1 cellular context compared by ENCODE assay signal in the genomic region with DNA sequence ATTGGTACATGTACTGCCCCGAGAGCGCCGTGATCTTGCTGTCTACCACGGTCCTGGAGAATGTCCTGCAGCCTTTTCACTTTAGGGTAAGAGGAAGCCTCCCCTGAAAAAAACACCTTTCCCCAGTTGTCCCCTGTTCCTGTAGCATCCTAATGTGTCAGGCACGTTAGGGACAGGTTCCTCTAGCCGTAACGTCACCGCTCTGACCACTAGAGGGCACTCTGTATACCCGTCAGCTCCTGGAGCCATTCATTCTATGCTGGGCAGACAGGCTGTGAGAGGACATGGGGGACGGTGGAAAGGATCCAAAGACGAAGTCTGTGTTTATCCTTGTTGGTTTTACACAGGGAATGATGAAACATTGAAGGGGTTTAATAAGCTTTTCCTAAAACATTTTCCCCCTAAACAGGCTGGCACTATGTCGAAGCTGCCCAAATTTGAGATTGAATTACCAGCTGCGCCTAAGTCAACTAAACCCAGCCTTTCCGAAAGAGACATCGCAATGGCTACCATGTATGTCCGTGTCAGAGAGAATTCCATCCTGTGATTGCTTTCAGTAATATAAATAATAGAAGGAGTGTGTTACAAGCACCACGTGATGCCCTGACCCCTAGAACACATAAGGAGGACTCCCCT.
TF ChIP-seq lines count a peak whose summit lies in the region.

No MANE protein-coding gene starts in this region.

TF ChIP-seq in HepG2, 621 proteins besides CTCF, POLR2A, EP300 and RAD21 (continued from another document and continues in another):
- 0 out of 4 replicates have a peak, but pooled peaks of 1 of the 2 experiments have one; percentile 19 for TF ChIP-seq ATF4 (CRISPR knock-in tag; IDR thresholded peaks at IDR 0.05)
- TF ChIP-seq SRF (IDR thresholded peaks at IDR 0.05; ENCODE audit: low read depth, low read length), result no peak
- no peak for TF ChIP-seq ZMAT5 (CRISPR knock-in tag; IDR thresholded peaks at IDR 0.05; ENCODE audit: borderline replicate concordance, low read depth)
- peak; percentile 53; the same call in 1 of the 2 replicates for TF ChIP-seq KDM3A (CRISPR knock-in tag; IDR thresholded peaks at IDR 0.05; ENCODE audit: low read depth)
- peak; percentile 36; the same call in 1 of the 2 replicates for TF ChIP-seq TFDP1 (CRISPR knock-in tag; IDR thresholded peaks at IDR 0.05; ENCODE audit: borderline replicate concordance)
- TF ChIP-seq ZNF296 (CRISPR knock-in tag; conservative IDR thresholded peaks at IDR 0.05), result no peak
- 0 out of 2 replicates have a peak, but pooled peaks have one; percentile 28 for TF ChIP-seq FOXA3 (CRISPR knock-in tag; IDR thresholded peaks at IDR 0.05)
- TF ChIP-seq PRDM10 (CRISPR knock-in tag; IDR thresholded peaks at IDR 0.05; ENCODE audit: low read depth), result no peak
- TF ChIP-seq, protein P1, sequence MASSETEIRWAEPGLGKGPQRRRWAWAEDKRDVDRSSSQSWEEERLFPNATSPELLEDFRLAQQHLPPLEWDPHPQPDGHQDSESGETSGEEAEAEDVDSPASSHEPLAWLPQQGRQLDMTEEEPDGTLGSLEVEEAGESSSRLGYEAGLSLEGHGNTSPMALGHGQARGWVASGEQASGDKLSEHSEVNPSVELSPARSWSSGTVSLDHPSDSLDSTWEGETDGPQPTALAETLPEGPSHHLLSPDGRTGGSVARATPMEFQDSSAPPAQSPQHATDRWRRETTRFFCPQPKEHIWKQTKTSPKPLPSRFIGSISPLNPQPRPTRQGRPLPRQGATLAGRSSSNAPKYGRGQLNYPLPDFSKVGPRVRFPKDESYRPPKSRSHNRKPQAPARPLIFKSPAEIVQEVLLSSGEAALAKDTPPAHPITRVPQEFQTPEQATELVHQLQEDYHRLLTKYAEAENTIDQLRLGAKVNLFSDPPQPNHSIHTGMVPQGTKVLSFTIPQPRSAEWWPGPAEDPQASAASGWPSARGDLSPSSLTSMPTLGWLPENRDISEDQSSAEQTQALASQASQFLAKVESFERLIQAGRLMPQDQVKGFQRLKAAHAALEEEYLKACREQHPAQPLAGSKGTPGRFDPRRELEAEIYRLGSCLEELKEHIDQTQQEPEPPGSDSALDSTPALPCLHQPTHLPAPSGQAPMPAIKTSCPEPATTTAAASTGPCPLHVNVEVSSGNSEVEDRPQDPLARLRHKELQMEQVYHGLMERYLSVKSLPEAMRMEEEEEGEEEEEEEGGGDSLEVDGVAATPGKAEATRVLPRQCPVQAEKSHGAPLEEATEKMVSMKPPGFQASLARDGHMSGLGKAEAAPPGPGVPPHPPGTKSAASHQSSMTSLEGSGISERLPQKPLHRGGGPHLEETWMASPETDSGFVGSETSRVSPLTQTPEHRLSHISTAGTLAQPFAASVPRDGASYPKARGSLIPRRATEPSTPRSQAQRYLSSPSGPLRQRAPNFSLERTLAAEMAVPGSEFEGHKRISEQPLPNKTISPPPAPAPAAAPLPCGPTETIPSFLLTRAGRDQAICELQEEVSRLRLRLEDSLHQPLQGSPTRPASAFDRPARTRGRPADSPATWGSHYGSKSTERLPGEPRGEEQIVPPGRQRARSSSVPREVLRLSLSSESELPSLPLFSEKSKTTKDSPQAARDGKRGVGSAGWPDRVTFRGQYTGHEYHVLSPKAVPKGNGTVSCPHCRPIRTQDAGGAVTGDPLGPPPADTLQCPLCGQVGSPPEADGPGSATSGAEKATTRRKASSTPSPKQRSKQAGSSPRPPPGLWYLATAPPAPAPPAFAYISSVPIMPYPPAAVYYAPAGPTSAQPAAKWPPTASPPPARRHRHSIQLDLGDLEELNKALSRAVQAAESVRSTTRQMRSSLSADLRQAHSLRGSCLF (CRISPR knock-in tag; IDR thresholded peaks at IDR 0.05; ENCODE audit: borderline replicate concordance), result no peak
- no peak for TF ChIP-seq ZNF510 (CRISPR knock-in tag; IDR thresholded peaks at IDR 0.05; ENCODE audit: low read depth)
- TF ChIP-seq ZSCAN22 (CRISPR knock-in tag; IDR thresholded peaks at IDR 0.05), result no peak
- TF ChIP-seq TGIF2 (CRISPR knock-in tag; IDR thresholded peaks at IDR 0.05), result 0 out of 2 replicates have a peak, but pooled peaks have one; percentile 39
- TF ChIP-seq NR2C2 (CRISPR knock-in tag; IDR thresholded peaks at IDR 0.05; ENCODE audit: borderline replicate concordance), result no peak
- TF ChIP-seq SALL1 (CRISPR knock-in tag; IDR thresholded peaks at IDR 0.05), result peak; percentile 42; the same call in 1 of the 2 replicates
- TF ChIP-seq ELF3 (CRISPR knock-in tag; IDR thresholded peaks at IDR 0.05), result 0 out of 2 replicates have a peak, but pooled peaks have one; percentile 37
- TF ChIP-seq GTF2F1 (IDR thresholded peaks at IDR 0.05; ENCODE audit: low read length), result no peak
- peak; percentile 26 for TF ChIP-seq RBM22 (optimal IDR thresholded peaks at IDR 0.05; ENCODE audit: low read length)
- TF ChIP-seq SP4 (CRISPR knock-in tag; IDR thresholded peaks at IDR 0.05), result no peak
- TF ChIP-seq SPEN (CRISPR knock-in tag; IDR thresholded peaks at IDR 0.05; ENCODE audit: low read depth), result peak; percentile 50; the same call in 1 of the 2 replicates
- TF ChIP-seq, protein P2, sequence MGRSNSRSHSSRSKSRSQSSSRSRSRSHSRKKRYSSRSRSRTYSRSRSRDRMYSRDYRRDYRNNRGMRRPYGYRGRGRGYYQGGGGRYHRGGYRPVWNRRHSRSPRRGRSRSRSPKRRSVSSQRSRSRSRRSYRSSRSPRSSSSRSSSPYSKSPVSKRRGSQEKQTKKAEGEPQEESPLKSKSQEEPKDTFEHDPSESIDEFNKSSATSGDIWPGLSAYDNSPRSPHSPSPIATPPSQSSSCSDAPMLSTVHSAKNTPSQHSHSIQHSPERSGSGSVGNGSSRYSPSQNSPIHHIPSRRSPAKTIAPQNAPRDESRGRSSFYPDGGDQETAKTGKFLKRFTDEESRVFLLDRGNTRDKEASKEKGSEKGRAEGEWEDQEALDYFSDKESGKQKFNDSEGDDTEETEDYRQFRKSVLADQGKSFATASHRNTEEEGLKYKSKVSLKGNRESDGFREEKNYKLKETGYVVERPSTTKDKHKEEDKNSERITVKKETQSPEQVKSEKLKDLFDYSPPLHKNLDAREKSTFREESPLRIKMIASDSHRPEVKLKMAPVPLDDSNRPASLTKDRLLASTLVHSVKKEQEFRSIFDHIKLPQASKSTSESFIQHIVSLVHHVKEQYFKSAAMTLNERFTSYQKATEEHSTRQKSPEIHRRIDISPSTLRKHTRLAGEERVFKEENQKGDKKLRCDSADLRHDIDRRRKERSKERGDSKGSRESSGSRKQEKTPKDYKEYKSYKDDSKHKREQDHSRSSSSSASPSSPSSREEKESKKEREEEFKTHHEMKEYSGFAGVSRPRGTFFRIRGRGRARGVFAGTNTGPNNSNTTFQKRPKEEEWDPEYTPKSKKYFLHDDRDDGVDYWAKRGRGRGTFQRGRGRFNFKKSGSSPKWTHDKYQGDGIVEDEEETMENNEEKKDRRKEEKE (IDR thresholded peaks at IDR 0.05), result no peak
- 0 out of 2 replicates have a peak, but pooled peaks have one; percentile 38 for TF ChIP-seq DNMT1 (CRISPR knock-in tag; IDR thresholded peaks at IDR 0.05)
- TF ChIP-seq, protein P3, sequence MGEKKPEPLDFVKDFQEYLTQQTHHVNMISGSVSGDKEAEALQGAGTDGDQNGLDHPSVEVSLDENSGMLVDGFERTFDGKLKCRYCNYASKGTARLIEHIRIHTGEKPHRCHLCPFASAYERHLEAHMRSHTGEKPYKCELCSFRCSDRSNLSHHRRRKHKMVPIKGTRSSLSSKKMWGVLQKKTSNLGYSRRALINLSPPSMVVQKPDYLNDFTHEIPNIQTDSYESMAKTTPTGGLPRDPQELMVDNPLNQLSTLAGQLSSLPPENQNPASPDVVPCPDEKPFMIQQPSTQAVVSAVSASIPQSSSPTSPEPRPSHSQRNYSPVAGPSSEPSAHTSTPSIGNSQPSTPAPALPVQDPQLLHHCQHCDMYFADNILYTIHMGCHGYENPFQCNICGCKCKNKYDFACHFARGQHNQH (CRISPR knock-in tag; IDR thresholded peaks at IDR 0.05), result peak; percentile 69; the same call in 1 of the 2 replicates
- TF ChIP-seq, protein P4, sequence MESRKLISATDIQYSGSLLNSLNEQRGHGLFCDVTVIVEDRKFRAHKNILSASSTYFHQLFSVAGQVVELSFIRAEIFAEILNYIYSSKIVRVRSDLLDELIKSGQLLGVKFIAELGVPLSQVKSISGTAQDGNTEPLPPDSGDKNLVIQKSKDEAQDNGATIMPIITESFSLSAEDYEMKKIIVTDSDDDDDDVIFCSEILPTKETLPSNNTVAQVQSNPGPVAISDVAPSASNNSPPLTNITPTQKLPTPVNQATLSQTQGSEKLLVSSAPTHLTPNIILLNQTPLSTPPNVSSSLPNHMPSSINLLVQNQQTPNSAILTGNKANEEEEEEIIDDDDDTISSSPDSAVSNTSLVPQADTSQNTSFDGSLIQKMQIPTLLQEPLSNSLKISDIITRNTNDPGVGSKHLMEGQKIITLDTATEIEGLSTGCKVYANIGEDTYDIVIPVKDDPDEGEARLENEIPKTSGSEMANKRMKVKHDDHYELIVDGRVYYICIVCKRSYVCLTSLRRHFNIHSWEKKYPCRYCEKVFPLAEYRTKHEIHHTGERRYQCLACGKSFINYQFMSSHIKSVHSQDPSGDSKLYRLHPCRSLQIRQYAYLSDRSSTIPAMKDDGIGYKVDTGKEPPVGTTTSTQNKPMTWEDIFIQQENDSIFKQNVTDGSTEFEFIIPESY (CRISPR knock-in tag; IDR thresholded peaks at IDR 0.05), result 0 out of 2 replicates have a peak, but pooled peaks have one; percentile 28
- TF ChIP-seq ZNF333 (CRISPR knock-in tag; IDR thresholded peaks at IDR 0.05; ENCODE audit: borderline replicate concordance), result no peak
- TF ChIP-seq, protein P5, sequence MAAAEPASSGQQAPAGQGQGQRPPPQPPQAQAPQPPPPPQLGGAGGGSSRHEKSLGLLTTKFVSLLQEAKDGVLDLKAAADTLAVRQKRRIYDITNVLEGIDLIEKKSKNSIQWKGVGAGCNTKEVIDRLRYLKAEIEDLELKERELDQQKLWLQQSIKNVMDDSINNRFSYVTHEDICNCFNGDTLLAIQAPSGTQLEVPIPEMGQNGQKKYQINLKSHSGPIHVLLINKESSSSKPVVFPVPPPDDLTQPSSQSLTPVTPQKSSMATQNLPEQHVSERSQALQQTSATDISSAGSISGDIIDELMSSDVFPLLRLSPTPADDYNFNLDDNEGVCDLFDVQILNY (CRISPR knock-in tag; conservative IDR thresholded peaks at IDR 0.05), result no peak
- TF ChIP-seq GATAD1 (CRISPR knock-in tag; IDR thresholded peaks at IDR 0.05), result 0 out of 2 replicates have a peak, but pooled peaks have one; percentile 21
- TF ChIP-seq KAT8 (CRISPR knock-in tag; IDR thresholded peaks at IDR 0.05), result peak; percentile 45; the same call in 1 of the 2 replicates
- TF ChIP-seq RCOR2 (CRISPR knock-in tag; IDR thresholded peaks at IDR 0.05), result no peak
- TF ChIP-seq NAIF1 (CRISPR knock-in tag; IDR thresholded peaks at IDR 0.05; ENCODE audit: borderline replicate concordance), result no peak
- no peak for TF ChIP-seq CENPT (CRISPR knock-in tag; IDR thresholded peaks at IDR 0.05; ENCODE audit: low read depth)
- TF ChIP-seq TP53 (CRISPR knock-in tag; conservative IDR thresholded peaks at IDR 0.05), result no peak
- TF ChIP-seq ZNF567 (CRISPR knock-in tag; IDR thresholded peaks at IDR 0.05; ENCODE audit: borderline replicate concordance), result no peak
- no peak for TF ChIP-seq ZNF740 (CRISPR knock-in tag; IDR thresholded peaks at IDR 0.05)
- peak; percentile 53; the same call in 1 of the 2 replicates for TF ChIP-seq KMT2B (CRISPR knock-in tag; IDR thresholded peaks at IDR 0.05)
- no peak for TF ChIP-seq NR2F6 (IDR thresholded peaks at IDR 0.05)
- TF ChIP-seq NR2F6 (CRISPR knock-in tag; IDR thresholded peaks at IDR 0.05), result peak; percentile 18; the same call in 1 of the 2 replicates
- peak in 1 of 2 experiments; percentile 50; a peak in 1 of 4 replicates for TF ChIP-seq KLF16 (CRISPR knock-in tag; IDR thresholded peaks at IDR 0.05)
- TF ChIP-seq SP5 (CRISPR knock-in tag; IDR thresholded peaks at IDR 0.05; ENCODE audit: borderline replicate concordance, low read depth), result 0 out of 2 replicates have a peak, but pooled peaks have one; percentile 16
